Comparison of ENCODE assay signal across 1 cellular context in the genomic region with DNA sequence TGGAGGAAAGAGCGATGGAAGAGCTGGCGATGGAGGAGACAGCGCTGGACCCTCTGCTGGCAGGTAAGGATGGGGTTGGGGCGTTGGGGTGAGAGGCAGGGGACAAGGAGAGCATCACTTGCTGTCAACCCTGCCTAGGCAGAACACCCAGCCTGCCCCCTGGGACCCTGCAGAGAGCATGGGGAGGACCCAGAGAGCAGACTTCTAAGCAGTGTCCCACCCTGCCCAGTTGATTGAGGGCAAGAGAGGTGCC.
TF ChIP-seq lines count a peak whose summit lies in the region.

No MANE protein-coding gene starts in this region.

TF ChIP-seq in HepG2, 621 proteins besides CTCF, POLR2A, EP300 and RAD21 (continued from another document):
- TF ChIP-seq, protein P1, sequence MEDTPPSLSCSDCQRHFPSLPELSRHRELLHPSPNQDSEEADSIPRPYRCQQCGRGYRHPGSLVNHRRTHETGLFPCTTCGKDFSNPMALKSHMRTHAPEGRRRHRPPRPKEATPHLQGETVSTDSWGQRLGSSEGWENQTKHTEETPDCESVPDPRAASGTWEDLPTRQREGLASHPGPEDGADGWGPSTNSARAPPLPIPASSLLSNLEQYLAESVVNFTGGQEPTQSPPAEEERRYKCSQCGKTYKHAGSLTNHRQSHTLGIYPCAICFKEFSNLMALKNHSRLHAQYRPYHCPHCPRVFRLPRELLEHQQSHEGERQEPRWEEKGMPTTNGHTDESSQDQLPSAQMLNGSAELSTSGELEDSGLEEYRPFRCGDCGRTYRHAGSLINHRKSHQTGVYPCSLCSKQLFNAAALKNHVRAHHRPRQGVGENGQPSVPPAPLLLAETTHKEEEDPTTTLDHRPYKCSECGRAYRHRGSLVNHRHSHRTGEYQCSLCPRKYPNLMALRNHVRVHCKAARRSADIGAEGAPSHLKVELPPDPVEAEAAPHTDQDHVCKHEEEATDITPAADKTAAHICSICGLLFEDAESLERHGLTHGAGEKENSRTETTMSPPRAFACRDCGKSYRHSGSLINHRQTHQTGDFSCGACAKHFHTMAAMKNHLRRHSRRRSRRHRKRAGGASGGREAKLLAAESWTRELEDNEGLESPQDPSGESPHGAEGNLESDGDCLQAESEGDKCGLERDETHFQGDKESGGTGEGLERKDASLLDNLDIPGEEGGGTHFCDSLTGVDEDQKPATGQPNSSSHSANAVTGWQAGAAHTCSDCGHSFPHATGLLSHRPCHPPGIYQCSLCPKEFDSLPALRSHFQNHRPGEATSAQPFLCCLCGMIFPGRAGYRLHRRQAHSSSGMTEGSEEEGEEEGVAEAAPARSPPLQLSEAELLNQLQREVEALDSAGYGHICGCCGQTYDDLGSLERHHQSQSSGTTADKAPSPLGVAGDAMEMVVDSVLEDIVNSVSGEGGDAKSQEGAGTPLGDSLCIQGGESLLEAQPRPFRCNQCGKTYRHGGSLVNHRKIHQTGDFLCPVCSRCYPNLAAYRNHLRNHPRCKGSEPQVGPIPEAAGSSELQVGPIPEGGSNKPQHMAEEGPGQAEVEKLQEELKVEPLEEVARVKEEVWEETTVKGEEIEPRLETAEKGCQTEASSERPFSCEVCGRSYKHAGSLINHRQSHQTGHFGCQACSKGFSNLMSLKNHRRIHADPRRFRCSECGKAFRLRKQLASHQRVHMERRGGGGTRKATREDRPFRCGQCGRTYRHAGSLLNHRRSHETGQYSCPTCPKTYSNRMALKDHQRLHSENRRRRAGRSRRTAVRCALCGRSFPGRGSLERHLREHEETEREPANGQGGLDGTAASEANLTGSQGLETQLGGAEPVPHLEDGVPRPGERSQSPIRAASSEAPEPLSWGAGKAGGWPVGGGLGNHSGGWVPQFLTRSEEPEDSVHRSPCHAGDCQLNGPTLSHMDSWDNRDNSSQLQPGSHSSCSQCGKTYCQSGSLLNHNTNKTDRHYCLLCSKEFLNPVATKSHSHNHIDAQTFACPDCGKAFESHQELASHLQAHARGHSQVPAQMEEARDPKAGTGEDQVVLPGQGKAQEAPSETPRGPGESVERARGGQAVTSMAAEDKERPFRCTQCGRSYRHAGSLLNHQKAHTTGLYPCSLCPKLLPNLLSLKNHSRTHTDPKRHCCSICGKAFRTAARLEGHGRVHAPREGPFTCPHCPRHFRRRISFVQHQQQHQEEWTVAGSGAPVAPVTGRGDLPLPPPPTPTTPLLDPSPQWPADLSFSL (CRISPR knock-in tag; IDR thresholded peaks at IDR 0.05) = no peak
- TF ChIP-seq HOXD1 (CRISPR knock-in tag; IDR thresholded peaks at IDR 0.05) (no peak), PAF1 (CRISPR knock-in tag; IDR thresholded peaks at IDR 0.05) (no peak), MBNL3 (CRISPR knock-in tag; conservative IDR thresholded peaks at IDR 0.05) (no peak)
